18 cellular contexts compared by ENCODE assay signal in genomic region chr4:84403656-84404055, GRCh38.
A peak's percentile ranks its signal among the peaks of the same experiment; 100 is the strongest.
DNase-seq lines count a peak whose midpoint lies in the region; ATAC-seq and TF ChIP-seq lines count a peak whose summit lies in the region.
"Had no signal": no experiment of that assay in that cellular context is flagged by ENCODE, and none has a peak within 500 bp of the region (broad histone marks: within the 10 kb centered on the region; RNA-seq: fewer than 3 reads in every experiment).

No MANE protein-coding gene starts in this region.

- H2BK120ac ChIP-seq in mesenchymal stem cell (ENCODE audit: low read depth, low read length): no peak overlapping the region

- H3K79me1 ChIP-seq in mesenchymal stem cell (replicated peaks; ENCODE audit: low read length, poor library complexity, severe bottlenecking): no peaks in the 10 kb centered on the region

- H4K91ac ChIP-seq in mesenchymal stem cell (ENCODE audit: low read length): no peak overlapping the region

- H2BK15ac ChIP-seq in mesenchymal stem cell (ENCODE audit: low read depth, poor library complexity, severe bottlenecking): no peak overlapping the region

- peaks cover 0 to 3% of the 10 kb centered on the region in 2 experiments for H3K27me3 ChIP-seq in mesenchymal stem cell (ENCODE audit: control insufficient read depth in 1 of 2, insufficient read depth in 1 of 2, low read length in 2 of 2)
- H3K27me3 ChIP-seq: gastrocnemius medialis, vagina had no signal

- no peak for TF ChIP-seq POLR2A in GM18505 (IDR thresholded peaks at IDR 0.05; ENCODE audit: borderline replicate concordance, extremely low read depth, insufficient read depth, insufficient read length)

- no peak overlapping the region for H3K27ac ChIP-seq in mesenchymal stem cell (ENCODE audit: low read length, poor library complexity, severe bottlenecking)
- H3K27ac ChIP-seq: gastrocnemius medialis, prostate gland, SJCRH30, vagina had no signal

- no peak overlapping the region for H4K8ac ChIP-seq in mesenchymal stem cell (ENCODE audit: low read length)

- no peak overlapping the region for H3K23ac ChIP-seq in mesenchymal stem cell (ENCODE audit: low read length in 2 of 2)

- no peak overlapping the region for H2AK5ac ChIP-seq in mesenchymal stem cell (ENCODE audit: low read length, severe bottlenecking)

- no peak for ATAC-seq in GM18505 (IDR thresholded peaks at IDR 0.05; ENCODE audit: unreplicated experiment)
- ATAC-seq: activated CD4-positive, CD25-positive, alpha-beta regulatory T cell treated with anti-CD3 and anti-CD28 coated beads, Interleukin-2, amount 50 U/mL, for 24 hours; gastrocnemius medialis; left colon had no signal

- peak; percentile 1 for DNase-seq in EH (ENCODE audit: low read depth)
- DNase-seq in LHCN-M2 (ENCODE audit: low read depth): peak; percentile 9
- DNase-seq in astrocyte of the hippocampus (ENCODE audit: low read depth, low spot score): peak; percentile 15
- no peak for DNase-seq in mesenchymal stem cell
- no peak for DNase-seq in NCI-H1436 (lab: John Stamatoyannopoulos, UW)
- DNase-seq in stimulated activated CD4-positive, alpha-beta T cell treated with anti-CD3 and anti-CD28 coated beads, Interleukin-15, amount 100 ng/mL, for 24 hours: no peak
- no peak for DNase-seq in activated naive CD4-positive, alpha-beta T cell (lab: John Stamatoyannopoulos, UW)
- DNase-seq: activated CD8-positive, alpha-beta memory T cell treated with anti-CD3 and anti-CD28 coated beads for 24 hours; activated naive CD8-positive, alpha-beta T cell treated with anti-CD3 and anti-CD28 coated beads for 36 hours; CD4-positive, alpha-beta memory T cell; gastrocnemius medialis; left colon; NCI-H774 had no signal

- H3K9ac ChIP-seq in mesenchymal stem cell (ENCODE audit: low read length): peak overlapping the region; percentile 15

- no peak overlapping the region for H2AFZ ChIP-seq in mesenchymal stem cell (ENCODE audit: low read depth, low read length)

- no peaks in the 10 kb centered on the region for H3K36me3 ChIP-seq in mesenchymal stem cell (ENCODE audit: control insufficient read depth in 1 of 2, insufficient read depth in 2 of 2, low read depth in 1 of 2, low read length in 2 of 2)
- H3K36me3 ChIP-seq: gastrocnemius medialis, prostate gland, SJCRH30, vagina had no signal

- H3K18ac ChIP-seq in mesenchymal stem cell (ENCODE audit: low read depth in 1 of 2, low read length in 2 of 2): no peak overlapping the region

- no peak overlapping the region for H2BK5ac ChIP-seq in mesenchymal stem cell (ENCODE audit: low read depth, low read length, poor library complexity, severe bottlenecking)

- H3K14ac ChIP-seq in mesenchymal stem cell (ENCODE audit: low read length in 2 of 2): no peak overlapping the region

- H3K4me3 ChIP-seq in mesenchymal stem cell (ENCODE audit: insufficient read depth in 1 of 2, low read depth in 1 of 2, low read length in 2 of 2): no peak overlapping the region
- H3K4me3 ChIP-seq: gastrocnemius medialis, prostate gland, SJCRH30, vagina had no signal

- no peak overlapping the region for H3K4me2 ChIP-seq in mesenchymal stem cell (ENCODE audit: low read length, poor library complexity, severe bottlenecking)

- H3K9me3 ChIP-seq in mesenchymal stem cell (ENCODE audit: control insufficient read depth, low read length): no peaks in the 10 kb centered on the region
- H3K9me3 ChIP-seq: gastrocnemius medialis, prostate gland, SJCRH30, vagina had no signal

- 56% methylated on average over 3 of the region's 4 CpGs for WGBS in mesenchymal stem cell

- H3K4ac ChIP-seq in mesenchymal stem cell (ENCODE audit: low read depth in 1 of 2, low read length in 2 of 2): no peak overlapping the region

- no peaks in the 10 kb centered on the region for H3K4me1 ChIP-seq in mesenchymal stem cell (ENCODE audit: control insufficient read depth, insufficient read depth, low read depth, low read length)
- H3K4me1 ChIP-seq: gastrocnemius medialis, prostate gland, SJCRH30, vagina had no signal

- no peak overlapping the region for H2BK12ac ChIP-seq in mesenchymal stem cell (ENCODE audit: low read length in 2 of 2)

Comparison
In these comparisons a context has a peak if more than half of its experiments do, and no peak if none do; other contexts are left out.
1. DNase-seq: peak in EH (single experiment), LHCN-M2 (single experiment) and astrocyte of the hippocampus (single experiment); none in mesenchymal stem cell (single experiment), NCI-H1436 (single experiment), stimulated activated CD4-positive, alpha-beta T cell treated with anti-CD3 and anti-CD28 coated beads, Interleukin-15, amount 100 ng/mL, for 24 hours (single experiment) and activated naive CD4-positive, alpha-beta T cell (0 of 4).